Comparison of ENCODE assay signal across 9 cellular contexts in the genomic region with DNA sequence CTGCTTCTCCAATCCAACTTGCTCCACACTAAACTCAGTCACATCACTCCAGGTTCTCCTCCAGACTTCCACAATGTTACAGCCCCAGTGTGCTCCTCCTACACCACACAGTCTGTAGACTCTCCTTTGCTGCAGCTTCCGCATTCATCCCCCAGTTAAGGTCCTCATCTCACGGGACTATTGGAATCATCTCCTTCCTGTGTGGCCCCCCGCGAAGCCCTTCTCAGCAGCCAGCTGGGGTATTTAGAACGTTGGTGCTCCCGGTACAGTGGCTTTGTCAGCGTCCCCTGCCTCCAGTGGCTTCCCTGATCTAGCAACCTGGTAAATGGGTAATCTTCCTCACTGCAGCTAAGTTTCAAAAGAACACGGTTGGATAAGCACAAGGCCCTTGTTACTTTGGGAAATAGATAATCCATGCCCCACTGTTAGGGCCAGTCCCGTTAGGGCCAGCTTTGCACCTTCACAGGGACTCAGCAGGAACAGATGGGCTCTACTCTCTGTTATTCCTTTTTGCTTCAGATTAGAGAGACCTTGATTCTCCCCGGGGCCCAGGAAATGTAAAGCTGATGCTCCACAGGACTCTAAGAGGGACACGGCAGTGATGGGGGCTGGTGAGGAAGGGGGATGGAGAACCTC. TPM values are rescaled to one million over a fixed set of nuclear protein-coding genes. Genes with fewer than 3 reads are reported as not detected.
DNase-seq lines count a peak whose midpoint lies in the region; ATAC-seq and TF ChIP-seq lines count a peak whose summit lies in the region.
"Had no signal": no experiment of that assay in that cellular context is flagged by ENCODE, and none has a peak within 500 bp of the region (broad histone marks: within the 10 kb centered on the region; RNA-seq: fewer than 3 reads in every experiment).

No MANE protein-coding gene starts in this region.

- H3K4me1 ChIP-seq in iPS DF 6.9 (ENCODE audit: control insufficient read depth, insufficient read depth, low read length) (peaks cover 2% of the 10 kb centered on the region; the same call in 1 of the 2 replicates), aorta (ENCODE audit: control insufficient read depth in 1 of 2, insufficient read depth in 2 of 2, low read length in 2 of 2) (no peaks in the 10 kb centered on the region)

- H3K9me3 ChIP-seq in WERI-Rb-1 (ENCODE audit: severe bottlenecking), result peaks cover 3% of the 10 kb centered on the region
- no peaks in the 10 kb centered on the region for H3K9me3 ChIP-seq in iPS DF 6.9 (ENCODE audit: control insufficient read depth, insufficient read depth, low read length)
- H3K9me3 ChIP-seq in aorta (ENCODE audit: control insufficient read depth, low read length), result peaks cover 2% of the 10 kb centered on the region

- no CpG with 5 or more reads among the region's 11 CpGs for WGBS in iPS DF 6.9 (ENCODE audit: insufficient coverage, insufficient read length)
- WGBS in aorta, 2 donors, result 68 to 69% methylated on average over 11 of the region's 11 CpGs

- TF ChIP-seq CTCF in GM12865 (IDR thresholded peaks at IDR 0.05; ENCODE audit: insufficient read depth, low read depth, low read length, missing control alignments) (no peak), WERI-Rb-1 (IDR thresholded peaks at IDR 0.05; ENCODE audit: low read depth, low read length) (no peak), retinal pigment epithelial cell (conservative IDR thresholded peaks at IDR 0.05; ENCODE audit: low read depth, low read length) (no peak), GM13976 (IDR thresholded peaks at IDR 0.05; ENCODE audit: borderline replicate concordance, control extremely low read depth, extremely low read depth, insufficient read depth, missing control alignments) (no peak)

- H3K36me3 ChIP-seq in WERI-Rb-1 (peaks cover 27% of the 10 kb centered on the region), iPS DF 6.9 (ENCODE audit: control insufficient read depth, insufficient read depth, low read length) (no peaks in the 10 kb centered on the region), aorta (ENCODE audit: control insufficient read depth in 1 of 2, insufficient read depth in 2 of 2, low read length in 1 of 2) (no peaks in the 10 kb centered on the region)

- peak overlapping the region; percentile 24; the same call in 1 of the 2 replicates for H3K4me3 ChIP-seq in GM12865 (ENCODE audit: low read depth, low read length)
- peak overlapping the region; percentile 58 for H3K4me3 ChIP-seq in WERI-Rb-1 (ENCODE audit: low read depth, low read length)
- H3K4me3 ChIP-seq in iPS DF 6.9 (ENCODE audit: low read length), result peak overlapping the region; percentile 49; the same call in 1 of the 2 replicates
- H3K4me3 ChIP-seq in retinal pigment epithelial cell (ENCODE audit: low read length), result peak overlapping the region; percentile 44
- H3K4me3 ChIP-seq in aorta (ENCODE audit: low read length in 2 of 2), result no peak overlapping the region

- DNase-seq in GM12865 (ENCODE audit: low read depth), result no peak
- DNase-seq in WERI-Rb-1, result peak; percentile 86
- no peak for DNase-seq in iPS DF 6.9 (ENCODE audit: low read depth, low spot score)
- no peak for DNase-seq in retinal pigment epithelial cell (ENCODE audit: low read depth)
- DNase-seq in NCI-H187 treated with DMSO at 0.1 percent for 48 hours (lab: John Stamatoyannopoulos, UW), result no peak
- no peak for DNase-seq in hypothalamus (lab: John Stamatoyannopoulos, UW)
- no peak for DNase-seq in GM13976 (ENCODE audit: low spot score)
- no peak for DNase-seq in aorta
- DNase-seq: NK-92 treated with Interleukin-12 subunit alpha and Interleukin-12 subunit beta, amount 100 ng/mL, for 24 hours had no signal

- in situ Hi-C loops in GM13976 (cut with MboI; ENCODE audit: low sequenced_read_pairs, unreplicated experiment), result no loop called here

- H3K27me3 ChIP-seq in WERI-Rb-1 (ENCODE audit: insufficient read depth, low read depth, severe bottlenecking) (no peaks in the 10 kb centered on the region), iPS DF 6.9 (ENCODE audit: control insufficient read depth, insufficient read depth, low read length) (peaks cover 15% of the 10 kb centered on the region; the same call in 1 of the 2 replicates), aorta (ENCODE audit: control insufficient read depth in 1 of 2, insufficient read depth in 2 of 2, low read length in 1 of 2) (peaks cover 0 to 2% of the 10 kb centered on the region in 2 donors)

- H3K27ac ChIP-seq in WERI-Rb-1, result peak overlapping the region; percentile 96
- no peak overlapping the region for H3K27ac ChIP-seq in iPS DF 6.9 (ENCODE audit: low read length)
- H3K27ac ChIP-seq in aorta (ENCODE audit: low read depth in 1 of 2, low read length in 2 of 2), result no peak overlapping the region

- intact Hi-C loops in aorta (cut with DNase I), result no loop called here

- no peak for ATAC-seq in aorta (ENCODE audit: low FRiP score)

RNA-seq across cellular contexts. Expression of gene TSPAN11, which starts 0.8 kb away (rescaled TPM):
- 10 to 100 TPM in 1 of 2 donors, 1 to 10 TPM in 1; 2.8 to 14.1 TPM for total RNA-seq in aorta
- polyA plus RNA-seq in aorta, result under 1 TPM in 1 of 2 donors, not detected in 1; 0.03 TPM

Comparison
In these comparisons a context has a peak if more than half of its experiments do, and no peak if none do; other contexts are left out.
1. H3K4me3 ChIP-seq: peak in GM12865 (single experiment), WERI-Rb-1 (single experiment), iPS DF 6.9 (single experiment) and retinal pigment epithelial cell (single experiment); none in aorta (0 of 2).